Comparison of ENCODE assay signal across 23 cellular contexts in genomic region chr6:54903884-54904283, GRCh38. TPM values are rescaled to one million over a fixed set of nuclear protein-coding genes. Genes with fewer than 3 reads are reported as not detected.
"Had no signal": no experiment of that assay in that cellular context is flagged by ENCODE, and none has a peak within 500 bp of the region (broad histone marks: within the 10 kb centered on the region; RNA-seq: fewer than 3 reads in every experiment).

No MANE protein-coding gene starts in this region.

- DNase-seq: KBM-7, NCI-H1092, NCI-H1436, NCI-H187, NCI-H2029, NCI-H2081 treated with DMSO at 0.1 percent for 48 hours, NCI-H2171, NCI-H226, NCI-H446, NCI-H510A, NCI-H524 treated with DMSO at 0.1 percent for 48 hours, NCI-H69, NCI-H774, SHP77, SK-N-SH, SW 1271 had no signal

- H3K27ac ChIP-seq: HL-60, RWPE1 had no signal

- H3K27me3 ChIP-seq: MG63 had no signal

- FAIRE-seq: HTR-8/SVneo had no signal

- H3K9ac ChIP-seq: SK-N-SH had no signal

- H3K4me3 ChIP-seq: MG63 had no signal

- H3K4me2 ChIP-seq: SK-N-SH had no signal

- H3K9me3 ChIP-seq: MG63, SK-N-SH had no signal

- H3K36me3 ChIP-seq: MG63 had no signal

- ATAC-seq: Panc1 had no signal

RNA-seq across cellular contexts. Expression of gene FAM83B, which starts 57.3 kb away (rescaled TPM):
- total RNA-seq: LHCN-M2, SK-MEL-5 had no signal
- polyA plus RNA-seq: SK-N-SH had no signal
